11 cellular contexts compared by ENCODE assay signal in the genomic region with DNA sequence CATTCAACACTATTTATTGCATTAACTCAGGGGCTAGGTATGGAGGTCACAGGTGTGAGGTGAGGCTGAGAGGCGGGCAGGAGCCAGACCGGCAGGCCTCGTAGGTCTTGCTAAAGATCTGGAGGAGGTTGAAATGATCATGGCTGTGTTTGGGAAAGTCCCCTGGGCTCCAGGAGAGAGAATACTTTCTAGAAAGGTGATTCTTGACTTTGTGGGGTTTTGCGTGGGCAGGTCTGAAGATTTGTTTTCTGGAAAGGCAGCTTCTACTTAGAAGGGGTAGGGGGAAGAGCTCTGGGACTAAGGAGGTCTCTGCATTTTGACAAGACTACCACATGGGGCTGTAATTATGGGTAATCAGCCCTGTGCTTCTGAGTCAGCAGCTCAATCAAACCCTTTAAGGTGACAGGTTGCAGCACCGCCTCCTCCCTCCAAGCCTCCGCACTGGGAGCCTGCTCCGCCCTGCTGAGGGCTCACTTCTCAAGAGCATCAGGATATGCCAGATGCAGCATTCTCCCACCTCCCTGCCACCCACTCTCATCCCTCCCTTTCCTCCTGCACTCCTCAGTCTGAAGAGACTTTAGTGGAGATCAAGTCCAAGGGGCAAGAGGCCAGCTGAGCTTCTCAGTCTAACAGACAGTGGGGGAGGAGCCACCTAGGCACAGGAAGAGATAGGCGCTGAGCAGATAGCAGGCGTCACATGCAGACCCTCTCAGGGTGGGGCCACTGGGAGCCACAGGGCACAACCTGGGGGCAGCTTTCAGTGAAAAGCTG. TPM values are rescaled to one million over a fixed set of nuclear protein-coding genes. Genes with fewer than 3 reads are reported as not detected.
A peak's percentile ranks its signal among the peaks of the same experiment; 100 is the strongest.
DNase-seq lines count a peak whose midpoint lies in the region; ATAC-seq, FAIRE-seq and TF ChIP-seq lines count a peak whose summit lies in the region.
"Had no signal": no experiment of that assay in that cellular context is flagged by ENCODE, and none has a peak within 500 bp of the region (broad histone marks: within the 10 kb centered on the region; RNA-seq: fewer than 3 reads in every experiment).

No MANE protein-coding gene starts in this region.

- no peaks in the 10 kb centered on the region for H3K4me1 Mint-ChIP-seq in CD4-positive, alpha-beta memory T cell
- no peaks in the 10 kb centered on the region for H3K4me1 Mint-ChIP-seq in nephron progenitor cell
- H3K4me1 Mint-ChIP-seq in CD14-positive monocyte, result peaks cover 13% of the 10 kb centered on the region

- no peak overlapping the region for H3K27ac ChIP-seq in CD4-positive, alpha-beta memory T cell (ENCODE audit: low read depth, low read length)
- H3K27ac ChIP-seq in K562 (ENCODE audit: extremely low read depth, low read depth, low read length), result peak overlapping the region; percentile 46

- no peak overlapping the region for H3K4me3 ChIP-seq in CD4-positive, alpha-beta memory T cell (ENCODE audit: low read length in 2 of 2)
- no peak overlapping the region for H3K4me3 ChIP-seq in K562

- no peaks in the 10 kb centered on the region for H3K9me1 ChIP-seq in K562 (ENCODE audit: control insufficient read depth, insufficient read depth, low read length)

- H3K27me3 ChIP-seq in CD4-positive, alpha-beta memory T cell (ENCODE audit: insufficient read depth, low read length), result no peaks in the 10 kb centered on the region
- no peaks in the 10 kb centered on the region for H3K27me3 ChIP-seq in K562 (ENCODE audit: control insufficient read depth in 2 of 2, insufficient read depth in 2 of 2, low read length in 2 of 2)

- H3K4me3 Mint-ChIP-seq in CD4-positive, alpha-beta memory T cell, result peak overlapping the region in 6 of 8 donors; percentile 23 to 68 (median 52)
- H3K4me3 Mint-ChIP-seq in nephron progenitor cell (no peak overlapping the region), CD14-positive monocyte (no peak overlapping the region)

- no peak for DNase-seq in CD4-positive, alpha-beta memory T cell
- DNase-seq in HUDEP-2 (lab: John Stamatoyannopoulos, UW; ENCODE audit: unreplicated experiment in 76 of 76) (peak in 44 of 76 experiments; percentile 8 to 76 (median 36)), K562 (ENCODE audit: extremely low read depth in 1 of 4, low spot score in 3 of 4) (peak; percentile 78 to 88 (median 81)), nephron progenitor cell (peak; percentile 25), NCI-H1048 (lab: John Stamatoyannopoulos, UW) (no peak), SW480 (ENCODE audit: low spot score) (no peak), NCI-H187 treated with DMSO at 0.1 percent for 48 hours (lab: John Stamatoyannopoulos, UW) (no peak), CD14-positive monocyte (ENCODE audit: low spot score) (no peak)
- DNase-seq: amniotic stem cell, DND-41 had no signal

- CTCF ChIA-PET in CD4-positive, alpha-beta memory T cell (lab: Charles Lee; ENCODE audit: partially characterized antibody), result interaction anchor here (2.1 kb wide), 1 partner anchor 35 kb away, joined by 7 read pairs; no protein-coding TSS in a partner anchor
- CTCF ChIA-PET in K562 (lab: Yijun Ruan, JAX; ENCODE audit: low intra/inter-chr PET ratio), result interaction anchor here (0.6 kb wide), 1 partner anchor 924 kb away, joined by 5 read pairs; no protein-coding TSS in a partner anchor

- no peak; a peak in 2 of 4 replicates for TF ChIP-seq RAD21 in K562 (CRISPR knock-in tag; conservative IDR thresholded peaks at IDR 0.05 in 1 of 2, IDR thresholded peaks at IDR 0.05 in 1 of 2)

- no peaks in the 10 kb centered on the region for H4K20me1 ChIP-seq in K562 (replicated peaks; ENCODE audit: control insufficient read depth, insufficient read depth, low read length)

- ATAC-seq in K562, result peak; percentile 95

- in situ Hi-C loops in K562 (cut with MboI), result no loop called here

- BruUV-seq in K562 (replicated peaks; lab: Mats Ljungman, UMichigan), result no TSS peak

- intact Hi-C loops in CD4-positive, alpha-beta memory T cell (cut with micrococcal nuclease), result no loop called here
- intact Hi-C loops in K562 (cut with micrococcal nuclease), result no loop called here
- intact Hi-C loops in CD14-positive monocyte (cut with micrococcal nuclease), result no loop called here

- FAIRE-seq in K562 (lab: Jason Lieb, UNC), result peak; percentile 84

- H3K27ac Mint-ChIP-seq in CD4-positive, alpha-beta memory T cell, result peak overlapping the region in 1 of 7 donors; percentile 32
- H3K27ac Mint-ChIP-seq in nephron progenitor cell (no peak overlapping the region), CD14-positive monocyte (no peak overlapping the region)

- H3K36me3 ChIP-seq in CD4-positive, alpha-beta memory T cell (ENCODE audit: insufficient read depth, low read length), result no peaks in the 10 kb centered on the region
- no peaks in the 10 kb centered on the region for H3K36me3 ChIP-seq in K562 (ENCODE audit: control insufficient read depth, insufficient read depth, low read length)

- TF ChIP-seq POLR2A in K562 (conservative IDR thresholded peaks at IDR 0.05), result peak; percentile 32; the same call in 1 of the 2 replicates

- peak overlapping the region; percentile 90 for H2AFZ ChIP-seq in K562 (ENCODE audit: low read depth, low read length)

- H3K4me2 ChIP-seq in K562 (ENCODE audit: insufficient read depth, low read length), result peak overlapping the region; percentile 78

- no peaks in the 10 kb centered on the region for H3K9me3 Mint-ChIP-seq in CD4-positive, alpha-beta memory T cell
- H3K9me3 Mint-ChIP-seq in nephron progenitor cell (no peaks in the 10 kb centered on the region), CD14-positive monocyte (peaks cover 0 to 2% (median 0%) of the 10 kb centered on the region in 7 donors)

- H3K9me3 ChIP-seq in CD4-positive, alpha-beta memory T cell (ENCODE audit: control insufficient read depth in 1 of 2, low read length in 2 of 2), result no peaks in the 10 kb centered on the region
- no peaks in the 10 kb centered on the region for H3K9me3 ChIP-seq in K562 (replicated peaks; ENCODE audit: control insufficient read depth, insufficient read depth, low read depth, low read length)

- no peaks in the 10 kb centered on the region for H3K36me3 Mint-ChIP-seq in CD4-positive, alpha-beta memory T cell
- no peaks in the 10 kb centered on the region for H3K36me3 Mint-ChIP-seq in nephron progenitor cell (ENCODE audit: low read depth)
- H3K36me3 Mint-ChIP-seq in CD14-positive monocyte, result no peaks in the 10 kb centered on the region

- TF ChIP-seq CTCF in K562 (IDR thresholded peaks at IDR 0.05 in 2 of 3, conservative IDR thresholded peaks at IDR 0.05 in 1 of 3; ENCODE audit: insufficient read depth in 2 of 3, low read depth in 1 of 3, low read length in 3 of 3) (peak in 2 of 3 experiments; percentile 15 to 27; a peak in 1 of 6 replicates), nephron progenitor cell (IDR thresholded peaks at IDR 0.05) (no peak), CD14-positive monocyte (IDR thresholded peaks at IDR 0.05) (no peak)

- POLR2A ChIA-PET in CD4-positive, alpha-beta memory T cell (lab: Charles Lee; ENCODE audit: partially characterized antibody), result no interaction called here
- POLR2A ChIA-PET in K562 (lab: Yijun Ruan, JAX), result interaction anchor here (0.9 to 2.0 kb wide), 6 partner anchors 10 to 58 kb away, joined by 3 to 7 read pairs (median 4); no protein-coding TSS in a partner anchor

- WGBS in K562 (ENCODE audit: insufficient coverage, low coverage, missing lambda C conversion rate), result 26% methylated on average over 9 of the region's 9 CpGs

- peak; percentile 53 for TF ChIP-seq EP300 in K562 (IDR thresholded peaks at IDR 0.05; ENCODE audit: low read length)

- H3K79me2 ChIP-seq in K562 (ENCODE audit: control insufficient read depth, insufficient read depth, low read length), result no peaks in the 10 kb centered on the region

- H3K27me3 Mint-ChIP-seq in CD4-positive, alpha-beta memory T cell, result peaks cover 0 to 3% of the 10 kb centered on the region in 2 donors
- H3K27me3 Mint-ChIP-seq in nephron progenitor cell (ENCODE audit: low read depth, poor library complexity) (peaks cover 14% of the 10 kb centered on the region), CD14-positive monocyte (ENCODE audit: low read depth in 3 of 3) (peaks cover 0 to 2% (median 1%) of the 10 kb centered on the region in 3 donors)

- no peaks in the 10 kb centered on the region for H3K4me1 ChIP-seq in CD4-positive, alpha-beta memory T cell (ENCODE audit: insufficient read depth, low read length)
- peaks cover 21 to 28% of the 10 kb centered on the region in 2 experiments for H3K4me1 ChIP-seq in K562 (replicated peaks in 1 of 2; ENCODE audit: control insufficient read depth in 2 of 2, insufficient read depth in 2 of 2, low read length in 2 of 2)

- peak overlapping the region; percentile 27 to 82 for H3K9ac ChIP-seq in K562 (ENCODE audit: insufficient read depth in 1 of 2, low read depth in 2 of 2, low read length in 2 of 2)

RNA-seq across cellular contexts. Expression of a gene that starts 30.5 kb away (rescaled TPM):
- 10 to 100 TPM; 10.1 to 10.6 TPM for total RNA-seq in CD4-positive, alpha-beta memory T cell
- polyA plus RNA-seq in CD4-positive, alpha-beta memory T cell, result 1 to 10 TPM; 2.5 to 2.6 TPM
- total RNA-seq in K562 (2011; cell fraction: chromatin; rRNA removed; ENCODE audit: low replicate concordance), result 11.4 and 24.0 TPM in 2 replicates
- total RNA-seq in K562 (2011; cell fraction: nucleolus; rRNA removed), result 14.2 and 15.8 TPM in 2 replicates
- total RNA-seq in K562 (2011; cell fraction: nucleoplasm; rRNA removed), result 19.2 and 26.8 TPM in 2 replicates
- total RNA-seq in K562 (2014; rRNA removed) (5.0 and 5.4 TPM in 2 replicates), K562 (2014; rRNA removed; fragmentation: Illumina TruSeq; extraction: Trizol) (11.9 and 12.0 TPM in 2 replicates), K562 (2015; rRNA removed; fragmentation: Illumina TruSeq; extraction: Trizol) (13.8 and 14.4 TPM in 2 replicates), K562 (2021) (13.1 and 14.6 TPM in 2 replicates)
- polyA plus RNA-seq in K562 (2011; rRNA removed) (6.6 and 6.7 TPM in 2 replicates), K562 (2014; fragmentation: Illumina TruSeq; extraction: Trizol) (6.4 and 7.9 TPM in 2 replicates), K562 (2014; fragmentation: Nextera tagmentation; extraction: Ambion mirVana) (1 to 10 TPM; 4.1 to 4.2 TPM), K562 (2014; rRNA removed) (4.8 and 5.1 TPM in 2 replicates), CD14-positive monocyte (10 to 100 TPM; 11.9 to 13.2 TPM)
- polyA plus RNA-seq in K562 (2011; cell fraction: cytosol; rRNA removed), result 3.2 and 3.5 TPM in 2 replicates
- 4.1 and 5.4 TPM in 2 replicates for polyA plus RNA-seq in K562 (2011; cell fraction: nucleus; rRNA removed)
- 4.5 and 8.6 TPM in 2 replicates for polyA plus RNA-seq in K562 (2012)
- 15.2 and 23.0 TPM in 2 replicates for polyA minus RNA-seq in K562 (2011; rRNA and poly(A)+ RNA removed)
- polyA minus RNA-seq in K562 (2011; cell fraction: cytosol; rRNA and poly(A)+ RNA removed), result 8.5 and 10.6 TPM in 2 replicates
- polyA minus RNA-seq in K562 (2011; cell fraction: nucleus; rRNA and poly(A)+ RNA removed), result 9.6 and 22.0 TPM in 2 replicates

RNA-seq across cellular contexts. Expression of a gene that starts 56.5 kb away (rescaled TPM):
- not detected for total RNA-seq in CD4-positive, alpha-beta memory T cell
- not detected for polyA plus RNA-seq in CD4-positive, alpha-beta memory T cell
- total RNA-seq in K562 (2011; cell fraction: chromatin; rRNA removed; ENCODE audit: low replicate concordance), result not detected in 2 replicates
- total RNA-seq in K562 (2011; cell fraction: nucleolus; rRNA removed), result not detected in 2 replicates
- total RNA-seq in K562 (2011; cell fraction: nucleoplasm; rRNA removed), result not detected in 2 replicates
- total RNA-seq in K562 (2014; rRNA removed), result not detected in 2 replicates
- not detected in 2 replicates for total RNA-seq in K562 (2014; rRNA removed; fragmentation: Illumina TruSeq; extraction: Trizol)
- total RNA-seq in K562 (2015; rRNA removed; fragmentation: Illumina TruSeq; extraction: Trizol), result not detected in 2 replicates
- total RNA-seq in K562 (2021), result not detected in 2 replicates
- polyA plus RNA-seq in K562 (2011; rRNA removed), result not detected in 2 replicates
- polyA plus RNA-seq in K562 (2011; cell fraction: cytosol; rRNA removed), result not detected in 2 replicates
- polyA plus RNA-seq in K562 (2011; cell fraction: nucleus; rRNA removed), result not detected in 2 replicates
- not detected in 2 replicates for polyA plus RNA-seq in K562 (2012)
- not detected in 2 replicates for polyA plus RNA-seq in K562 (2014; fragmentation: Illumina TruSeq; extraction: Trizol)
- polyA plus RNA-seq in K562 (2014; fragmentation: Nextera tagmentation; extraction: Ambion mirVana), result not detected
- not detected in 2 replicates for polyA plus RNA-seq in K562 (2014; rRNA removed)
- not detected in 2 replicates for polyA minus RNA-seq in K562 (2011; rRNA and poly(A)+ RNA removed)
- not detected in 2 replicates for polyA minus RNA-seq in K562 (2011; cell fraction: cytosol; rRNA and poly(A)+ RNA removed)
- polyA minus RNA-seq in K562 (2011; cell fraction: nucleus; rRNA and poly(A)+ RNA removed), result not detected in 2 replicates
- not detected for polyA plus RNA-seq in CD14-positive monocyte
- total RNA-seq: HT1080 had no signal

Comparison
In these comparisons a context has a peak if more than half of its experiments do, and no peak if none do; other contexts are left out.
1. DNase-seq: peak in HUDEP-2 (44 of 76), K562 (4 of 4) and nephron progenitor cell (single experiment); none in CD4-positive, alpha-beta memory T cell (0 of 5), NCI-H1048 (single experiment), SW480 (single experiment), NCI-H187 treated with DMSO at 0.1 percent for 48 hours (single experiment) and CD14-positive monocyte (single experiment).
2. H3K4me3 Mint-ChIP-seq: peak in CD4-positive, alpha-beta memory T cell (6 of 8); none in nephron progenitor cell (single experiment) and CD14-positive monocyte (0 of 2).
3. CTCF ChIP-seq: peak in K562 (2 of 3); none in nephron progenitor cell (single experiment) and CD14-positive monocyte (single experiment).